ENCODE assay signal across 8 cellular contexts in genomic region chr1:156487862-156488261, GRCh38. TPM values are rescaled to one million over a fixed set of nuclear protein-coding genes. Genes with fewer than 3 reads are reported as not detected.
DNase-seq lines count a peak whose midpoint lies in the region; ATAC-seq and TF ChIP-seq lines count a peak whose summit lies in the region.

No MANE protein-coding gene starts in this region.

- peaks cover 100% of the 10 kb centered on the region for H3K79me2 ChIP-seq in SK-N-SH (ENCODE audit: insufficient read depth)

- no peak for TF ChIP-seq EP300 in SK-N-SH (IDR thresholded peaks at IDR 0.05; ENCODE audit: borderline replicate concordance in 1 of 2, low read depth in 1 of 2, low read length in 1 of 2)

- no peak overlapping the region for H2AFZ ChIP-seq in SK-N-SH (ENCODE audit: low read depth)

- H3K36me3 Mint-ChIP-seq in CD8-positive, alpha-beta T cell: peaks cover 30% of the 10 kb centered on the region
- peaks cover 2% of the 10 kb centered on the region for H3K36me3 Mint-ChIP-seq in memory B cell

- no peaks in the 10 kb centered on the region for H3K9me2 ChIP-seq in SK-N-SH

- H3K4me1 Mint-ChIP-seq in CD8-positive, alpha-beta T cell (ENCODE audit: low read depth): peaks cover 89% of the 10 kb centered on the region
- H3K4me1 Mint-ChIP-seq in memory B cell: peaks cover 75% of the 10 kb centered on the region

- H3K4me1 ChIP-seq in CD8-positive, alpha-beta T cell (ENCODE audit: insufficient read depth, low read length): peaks cover 70% of the 10 kb centered on the region
- H3K4me1 ChIP-seq in SK-N-SH (ENCODE audit: control insufficient read depth in 1 of 2, insufficient read depth in 2 of 2, low read depth in 1 of 2, low read length in 1 of 2): peaks cover 30 to 57% of the 10 kb centered on the region in 2 experiments; a peak in 3 of 4 replicates

- CTCF ChIA-PET in CD8-positive, alpha-beta T cell (lab: Charles Lee): interaction anchor here (1.1 to 4.9 kb wide), 6 partner anchors 8 to 91 kb away, joined by 3 to 42 read pairs (median 9); partner anchors contain the start of gene MEF2D
- CTCF ChIA-PET in SK-N-SH (lab: Yijun Ruan, JAX): interaction anchor here (0.8 to 5.1 kb wide), 3 partner anchors 12 to 42 kb away, joined by 3 to 24 read pairs (median 3); partner anchors contain the start of gene MEF2D

- H3K27ac ChIP-seq in CD8-positive, alpha-beta T cell (ENCODE audit: low read depth, low read length): peak overlapping the region; percentile 16
- no peak overlapping the region; a peak in 1 of 4 replicates for H3K27ac ChIP-seq in SK-N-SH (ENCODE audit: low read depth in 2 of 2, low read length in 1 of 2)

- H3K9me3 Mint-ChIP-seq in CD8-positive, alpha-beta T cell: no peaks in the 10 kb centered on the region
- no peaks in the 10 kb centered on the region for H3K9me3 Mint-ChIP-seq in memory B cell

- no peak for TF ChIP-seq CTCF in CD8-positive, alpha-beta T cell (IDR thresholded peaks at IDR 0.05)
- TF ChIP-seq CTCF in SK-N-SH (IDR thresholded peaks at IDR 0.05): no peak

- ATAC-seq in CD8-positive, alpha-beta T cell: peak; percentile 9
- ATAC-seq in GM21529 (IDR thresholded peaks at IDR 0.05; ENCODE audit: unreplicated experiment) (peak; percentile 32), memory B cell (ENCODE audit: low read depth) (peak; percentile 56)

- no peak for TF ChIP-seq RAD21 in SK-N-SH (IDR thresholded peaks at IDR 0.05; ENCODE audit: low read length)

- no peak overlapping the region for H3K4me3 ChIP-seq in CD8-positive, alpha-beta T cell (ENCODE audit: low read depth, low read length)
- no peak overlapping the region for H3K4me3 ChIP-seq in SK-N-SH (ENCODE audit: low read depth in 2 of 2, low read length in 1 of 2)

- peak in 2 of 7 experiments; percentile 34 to 35 for DNase-seq in CD8-positive, alpha-beta T cell
- peak; percentile 39 to 51 for DNase-seq in activated CD4-positive, alpha-beta T cell treated with anti-CD3 and anti-CD28 coated beads, Interleukin-2, amount 50 U/mL, for 48 hours
- DNase-seq in memory B cell (ENCODE audit: low spot score in 2 of 2) (peak in 1 of 2 donors; percentile 37), NCI-H510A treated with DMSO at 0.1 percent for 48 hours (lab: John Stamatoyannopoulos, UW) (no peak), SK-N-SH (no peak), AG08395 (ENCODE audit: low spot score) (no peak), NCI-H187 treated with DMSO at 0.1 percent for 48 hours (lab: John Stamatoyannopoulos, UW) (no peak)

- H3K9me3 ChIP-seq in CD8-positive, alpha-beta T cell (ENCODE audit: low read length): no peaks in the 10 kb centered on the region
- H3K9me3 ChIP-seq in SK-N-SH: no peaks in the 10 kb centered on the region

- no peak overlapping the region for H3K4me2 ChIP-seq in SK-N-SH

- H3K27ac Mint-ChIP-seq in CD8-positive, alpha-beta T cell: peak overlapping the region; percentile 93
- H3K27ac Mint-ChIP-seq in memory B cell: peak overlapping the region; percentile 92

- peaks cover 100% of the 10 kb centered on the region for H4K20me1 ChIP-seq in SK-N-SH (ENCODE audit: insufficient read depth)

- peak overlapping the region; percentile 73 for H3K4me3 Mint-ChIP-seq in CD8-positive, alpha-beta T cell
- peak overlapping the region; percentile 56 for H3K4me3 Mint-ChIP-seq in memory B cell

- H3K9ac ChIP-seq in SK-N-SH: no peak overlapping the region

- H3K36me3 ChIP-seq in CD8-positive, alpha-beta T cell (ENCODE audit: insufficient read depth, low read length): peaks cover 7% of the 10 kb centered on the region
- peaks cover 0 to 8% of the 10 kb centered on the region in 2 experiments for H3K36me3 ChIP-seq in SK-N-SH (replicated peaks in 1 of 2; ENCODE audit: control insufficient read depth in 1 of 2, insufficient read depth in 2 of 2, low read length in 1 of 2)

- intact Hi-C loops in CD8-positive, alpha-beta T cell (cut with DNase I, micrococcal nuclease): no loop called here

- H3K27me3 ChIP-seq in CD8-positive, alpha-beta T cell (ENCODE audit: insufficient read depth, low read length): no peaks in the 10 kb centered on the region
- no peaks in the 10 kb centered on the region for H3K27me3 ChIP-seq in SK-N-SH (ENCODE audit: insufficient read depth)

- WGBS in SK-N-SH (ENCODE audit: low lambda C conversion rate): 87% methylated on average over 4 of the region's 4 CpGs

- H3F3A ChIP-seq in SK-N-SH (replicated peaks; ENCODE audit: insufficient read depth): no peaks in the 10 kb centered on the region

- H3K27me3 Mint-ChIP-seq in CD8-positive, alpha-beta T cell (ENCODE audit: low read depth): no peaks in the 10 kb centered on the region
- H3K27me3 Mint-ChIP-seq in memory B cell: no peaks in the 10 kb centered on the region

- POLR2A ChIA-PET in CD8-positive, alpha-beta T cell (lab: Charles Lee): interaction anchor here (1.3 to 13.1 kb wide), 2 partner anchors 14 to 26 kb away, joined by 4 to 203 read pairs; partner anchors contain the start of gene MEF2D
- POLR2A ChIA-PET in SK-N-SH (lab: Yijun Ruan, JAX): no interaction called here

TF ChIP-seq in SK-N-SH, 30 proteins besides CTCF, POLR2A, EP300 and RAD21:
- TF ChIP-seq TCF12 (IDR thresholded peaks at IDR 0.05): no peak
- no peak for TF ChIP-seq PBX3 (IDR thresholded peaks at IDR 0.05)
- no peak for TF ChIP-seq RCOR1 (IDR thresholded peaks at IDR 0.05; ENCODE audit: low read length)
- TF ChIP-seq USF1 (IDR thresholded peaks at IDR 0.05; ENCODE audit: borderline replicate concordance, low read depth): no peak
- no peak for TF ChIP-seq JUND (IDR thresholded peaks at IDR 0.05)
- TF ChIP-seq YY1 (IDR thresholded peaks at IDR 0.05; ENCODE audit: low read depth): no peak
- TF ChIP-seq GATA2 (CRISPR knock-in tag; IDR thresholded peaks at IDR 0.05): no peak
- TF ChIP-seq ELF1 (IDR thresholded peaks at IDR 0.05): no peak
- TF ChIP-seq RFX5 (IDR thresholded peaks at IDR 0.05; ENCODE audit: low read length): no peak
- TF ChIP-seq EZH2phosphoT487 (IDR thresholded peaks at IDR 0.05; ENCODE audit: borderline replicate concordance, low read depth): no peak
- TF ChIP-seq FOXM1 (IDR thresholded peaks at IDR 0.05; ENCODE audit: low read depth): no peak
- no peak for TF ChIP-seq REST (IDR thresholded peaks at IDR 0.05; ENCODE audit: low read depth, low read length)
- TF ChIP-seq NRF1 (IDR thresholded peaks at IDR 0.05; ENCODE audit: low read depth, low read length): no peak
- TF ChIP-seq TAF1 (IDR thresholded peaks at IDR 0.05; ENCODE audit: borderline replicate concordance, low read depth, low read length): no peak
- TF ChIP-seq FOXJ3 (CRISPR knock-in tag; IDR thresholded peaks at IDR 0.05): no peak
TF ChIP-seq in SK-N-SH: peak in this region for 0.

RNA-seq across cellular contexts. Expression of gene MEF2D, which starts 12.7 kb away (rescaled TPM):
- 100 to 1,000 TPM; 227 to 230 TPM for total RNA-seq in CD8-positive, alpha-beta T cell
- 14.3 and 16.0 TPM in 2 replicates for polyA plus RNA-seq in SK-N-SH (2012; rRNA removed)
- polyA plus RNA-seq in SK-N-SH (2012; cell fraction: cytosol; rRNA removed): 10.5 and 12.4 TPM in 2 replicates
- 38.6 and 41.0 TPM in 2 replicates for polyA plus RNA-seq in SK-N-SH (2012; cell fraction: nucleus; rRNA removed)

Comparison
In these comparisons a context has a peak if more than half of its experiments do, and no peak if none do; other contexts are left out.
1. DNase-seq: peak in activated CD4-positive, alpha-beta T cell treated with anti-CD3 and anti-CD28 coated beads, Interleukin-2, amount 50 U/mL, for 48 hours (2 of 2); none in NCI-H510A treated with DMSO at 0.1 percent for 48 hours (single experiment), SK-N-SH (single experiment), AG08395 (single experiment) and NCI-H187 treated with DMSO at 0.1 percent for 48 hours (single experiment).
2. Peak in every context shown above with its lines, with median percentiles within 50 percentile points of each other: ATAC-seq.